ENCODE assay signal across 8 cellular contexts in genomic region chr17:80649672-80650338, GRCh38.
A peak's percentile ranks its signal among the peaks of the same experiment; 100 is the strongest.
DNase-seq lines count a peak whose midpoint lies in the region; ATAC-seq and TF ChIP-seq lines count a peak whose summit lies in the region.

No MANE protein-coding gene starts in this region.

- H2AFZ ChIP-seq in parathyroid adenoma = no peak overlapping the region

- ATAC-seq in aorta (ENCODE audit: low FRiP score) (peak; percentile 82), HG02642 (IDR thresholded peaks at IDR 0.05; ENCODE audit: poor library complexity, unreplicated experiment) (no peak)

- no peaks in the 10 kb centered on the region for H3K4me1 ChIP-seq in parathyroid adenoma
- no peaks in the 10 kb centered on the region for H3K4me1 ChIP-seq in aorta (ENCODE audit: control insufficient read depth in 1 of 2, insufficient read depth in 2 of 2, low read length in 2 of 2)

- H3K27me3 ChIP-seq in parathyroid adenoma (ENCODE audit: control insufficient read depth, insufficient read depth, low read length) (no peaks in the 10 kb centered on the region), aorta (ENCODE audit: control insufficient read depth in 1 of 2, insufficient read depth in 2 of 2, low read length in 1 of 2) (no peaks in the 10 kb centered on the region)

- H3K9me3 ChIP-seq in parathyroid adenoma (ENCODE audit: control insufficient read depth, low read length) (no peaks in the 10 kb centered on the region), aorta (ENCODE audit: control insufficient read depth, low read length) (no peaks in the 10 kb centered on the region)

- H3K36me3 ChIP-seq in parathyroid adenoma (ENCODE audit: control insufficient read depth, insufficient read depth, low read length) (no peaks in the 10 kb centered on the region), aorta (ENCODE audit: control insufficient read depth in 1 of 2, insufficient read depth in 2 of 2, low read length in 1 of 2) (no peaks in the 10 kb centered on the region)

- no peak overlapping the region for H3K4me3 ChIP-seq in parathyroid adenoma (ENCODE audit: low read depth, low read length)
- H3K4me3 ChIP-seq in aorta (ENCODE audit: low read length in 2 of 2) = no peak overlapping the region

- H3K4me2 ChIP-seq in parathyroid adenoma (ENCODE audit: low read length) = no peak overlapping the region

- DNase-seq in DMS 273 (lab: John Stamatoyannopoulos, UW; ENCODE audit: unreplicated experiment) (peak; percentile 70), DMS 273 treated with DMSO at 0.1 percent for 48 hours (lab: John Stamatoyannopoulos, UW) (no peak), NCI-H69 (lab: John Stamatoyannopoulos, UW) (peak; percentile 76), activated T-cell treated with anti-CD3 and anti-CD28 coated beads for 1 hour (ENCODE audit: low read depth) (peak; percentile 33), fibroblast of peridontal ligament (ENCODE audit: extremely low read depth) (peak; percentile 92), aorta (peak; percentile 85 to 89)

- H3K27ac ChIP-seq in parathyroid adenoma = peak overlapping the region; percentile 42
- H3K27ac ChIP-seq in aorta (ENCODE audit: low read depth in 1 of 2, low read length in 2 of 2) = no peak overlapping the region

- peak; percentile 37 for TF ChIP-seq CTCF in parathyroid adenoma (IDR thresholded peaks at IDR 0.05)

- H3K9ac ChIP-seq in parathyroid adenoma = no peak overlapping the region

- intact Hi-C loops in aorta (cut with DNase I) = no loop called here

- peaks cover 68% of the 10 kb centered on the region for H3K79me2 ChIP-seq in parathyroid adenoma

- WGBS in aorta, 2 donors = 45 to 50% methylated on average over 14 of the region's 14 CpGs
